Comparison of ENCODE assay signal across 28 cellular contexts in the genomic region with DNA sequence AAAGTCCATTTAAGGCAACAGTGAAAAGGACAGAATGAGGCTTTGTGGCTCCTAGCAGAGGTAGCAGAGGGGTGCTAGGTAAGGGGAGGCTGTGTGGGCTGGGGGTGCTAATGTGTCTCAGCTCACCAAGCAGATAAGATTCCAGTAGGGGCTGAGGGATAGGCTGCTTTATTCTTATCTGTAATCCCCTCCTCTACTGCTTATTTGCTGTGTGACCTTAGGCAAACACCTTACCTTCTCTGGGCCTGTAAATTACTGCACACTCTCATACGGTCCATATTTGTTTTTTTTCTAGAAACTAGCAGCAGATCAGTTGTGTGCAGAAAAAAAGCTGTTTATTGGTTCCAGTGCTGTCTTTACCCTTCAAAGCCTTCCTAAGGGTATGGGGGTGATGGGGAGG. TPM values are rescaled to one million over a fixed set of nuclear protein-coding genes. Genes with fewer than 3 reads are reported as not detected.
DNase-seq lines count a peak whose midpoint lies in the region; TF ChIP-seq lines count a peak whose summit lies in the region.
"Had no signal": no experiment of that assay in that cellular context is flagged by ENCODE, and none has a peak within 500 bp of the region (broad histone marks: within the 10 kb centered on the region; RNA-seq: fewer than 3 reads in every experiment).

No MANE protein-coding gene starts in this region.

- H3K4me1 Mint-ChIP-seq in endothelial cell (ENCODE audit: unreplicated experiment) (peaks cover 50% of the 10 kb centered on the region), osteocyte (ENCODE audit: unreplicated experiment) (peaks cover 57% of the 10 kb centered on the region)

- H3K27ac Mint-ChIP-seq in endothelial cell (ENCODE audit: unreplicated experiment) (no peak overlapping the region), osteocyte (ENCODE audit: unreplicated experiment) (peak overlapping the region; percentile 27)

- peak overlapping the region; percentile 67 for H3K4me3 Mint-ChIP-seq in endothelial cell (ENCODE audit: unreplicated experiment)
- no peak overlapping the region for H3K4me3 Mint-ChIP-seq in osteocyte (ENCODE audit: unreplicated experiment)
- H3K4me3 Mint-ChIP-seq: CD4-positive, CD25-positive, alpha-beta regulatory T cell had no signal

- 94% methylated on average over 1 of the region's 1 CpG for WGBS in prostate gland

- H3K27me3 ChIP-seq in cardiac muscle cell (no peaks in the 10 kb centered on the region), left ventricle myocardium inferior (ENCODE audit: low read depth) (no peaks in the 10 kb centered on the region), prostate gland (replicated peaks; ENCODE audit: insufficient read depth) (no peaks in the 10 kb centered on the region)
- H3K27me3 ChIP-seq: SJCRH30 had no signal

- H3K27ac ChIP-seq in cardiac muscle cell = peak overlapping the region; percentile 53
- no peak overlapping the region for H3K27ac ChIP-seq in left ventricle myocardium inferior (replicated peaks)
- H3K27ac ChIP-seq in prostate gland = no peak overlapping the region
- H3K27ac ChIP-seq: 22Rv1, HL-60, SJCRH30 had no signal

- H3K4me1 ChIP-seq in cardiac muscle cell (ENCODE audit: low read depth) (peaks cover 54% of the 10 kb centered on the region), left ventricle myocardium inferior (peaks cover 80% of the 10 kb centered on the region), prostate gland (replicated peaks) (peaks cover 7% of the 10 kb centered on the region)
- H3K4me1 ChIP-seq: SJCRH30 had no signal

- in situ Hi-C loops in ACHN (cut with HindIII; ENCODE audit: low pct_ligation_motif_present, low pct_unique_long_range_greater_than_20kb, low sequenced_read_pairs) = no loop called here

- no peak for TF ChIP-seq POLR2A in prostate gland (IDR thresholded peaks at IDR 0.05)

- H3K4me3 ChIP-seq in cardiac muscle cell (no peak overlapping the region), left ventricle myocardium inferior (no peak overlapping the region), prostate gland (no peak overlapping the region)
- H3K4me3 ChIP-seq: GM12878, HAP-1, SJCRH30 had no signal

- peaks cover 21% of the 10 kb centered on the region for H3K36me3 Mint-ChIP-seq in endothelial cell (ENCODE audit: low read depth, unreplicated experiment)
- H3K36me3 Mint-ChIP-seq in osteocyte (ENCODE audit: unreplicated experiment) = peaks cover 12% of the 10 kb centered on the region

- no peak for TF ChIP-seq CTCF in cardiac muscle cell (IDR thresholded peaks at IDR 0.05; ENCODE audit: low read depth, low read length)
- no peak for TF ChIP-seq CTCF in left ventricle myocardium inferior (IDR thresholded peaks at IDR 0.05; ENCODE audit: borderline replicate concordance)
- no peak for TF ChIP-seq CTCF in endothelial cell (IDR thresholded peaks at IDR 0.05; ENCODE audit: unreplicated experiment)
- no peak for TF ChIP-seq CTCF in osteocyte (IDR thresholded peaks at IDR 0.05)
- TF ChIP-seq CTCF in prostate gland (IDR thresholded peaks at IDR 0.05) = no peak

- intact Hi-C loops in left ventricle myocardium inferior (cut with micrococcal nuclease) (no loop called here), prostate gland (cut with DNase I) (no loop called here)

- H3K27me3 Mint-ChIP-seq in endothelial cell (ENCODE audit: unreplicated experiment) (peaks cover 4% of the 10 kb centered on the region), osteocyte (ENCODE audit: unreplicated experiment) (no peaks in the 10 kb centered on the region)
- H3K27me3 Mint-ChIP-seq: CD4-positive, CD25-positive, alpha-beta regulatory T cell had no signal

- H3K9me3 Mint-ChIP-seq in endothelial cell (ENCODE audit: unreplicated experiment) (no peaks in the 10 kb centered on the region), osteocyte (ENCODE audit: unreplicated experiment) (no peaks in the 10 kb centered on the region)

- DNase-seq in cardiac muscle cell (ENCODE audit: low read depth in 1 of 2, low spot score in 1 of 2) (no peak), left ventricle myocardium inferior (no peak), endothelial cell (ENCODE audit: low spot score) (no peak), osteocyte (ENCODE audit: extremely low spot score, unreplicated experiment) (no peak), NAMALWA (ENCODE audit: low spot score) (no peak), LoVo (ENCODE audit: low spot score) (no peak), ACHN (no peak), prostate gland (ENCODE audit: low spot score) (no peak)
- DNase-seq: CD4-positive, CD25-positive, alpha-beta regulatory T cell; DMS79; EL; GDM1; GOT3; Kasumi-1; MV-4-11; NCI-H1105 treated with DMSO at 0.1 percent for 48 hours; NCI-H146; NCI-H1930; NCI-H2107; NCI-H524; NCI-H774; PC-3; SJCRH30 had no signal

- no peaks in the 10 kb centered on the region for H3K9me3 ChIP-seq in cardiac muscle cell (ENCODE audit: low read depth)
- H3K9me3 ChIP-seq in left ventricle myocardium inferior (replicated peaks) = peaks cover 12% of the 10 kb centered on the region
- H3K9me3 ChIP-seq in prostate gland = no peaks in the 10 kb centered on the region

- H3K36me3 ChIP-seq in cardiac muscle cell (peaks cover 8% of the 10 kb centered on the region), left ventricle myocardium inferior (no peaks in the 10 kb centered on the region), prostate gland (no peaks in the 10 kb centered on the region)
- H3K36me3 ChIP-seq: SJCRH30 had no signal

RNA-seq across cellular contexts. Expression of gene SMAD6, which starts 52.8 kb away (rescaled TPM):
- total RNA-seq in cardiac muscle cell (232 and 274 TPM in 2 replicates), left ventricle myocardium inferior (20.3 TPM), endothelial cell (ENCODE audit: unreplicated experiment) (21.3 TPM), osteocyte (14.6 and 17.5 TPM in 2 replicates), prostate gland (10 to 100 TPM; 14.8 to 51.2 TPM)
- 106 and 155 TPM in 2 replicates for polyA plus RNA-seq in cardiac muscle cell
- total RNA-seq: MCF 10A had no signal
- polyA plus RNA-seq: CD4-positive, CD25-positive, alpha-beta regulatory T cell had no signal
